In the genomic region with DNA sequence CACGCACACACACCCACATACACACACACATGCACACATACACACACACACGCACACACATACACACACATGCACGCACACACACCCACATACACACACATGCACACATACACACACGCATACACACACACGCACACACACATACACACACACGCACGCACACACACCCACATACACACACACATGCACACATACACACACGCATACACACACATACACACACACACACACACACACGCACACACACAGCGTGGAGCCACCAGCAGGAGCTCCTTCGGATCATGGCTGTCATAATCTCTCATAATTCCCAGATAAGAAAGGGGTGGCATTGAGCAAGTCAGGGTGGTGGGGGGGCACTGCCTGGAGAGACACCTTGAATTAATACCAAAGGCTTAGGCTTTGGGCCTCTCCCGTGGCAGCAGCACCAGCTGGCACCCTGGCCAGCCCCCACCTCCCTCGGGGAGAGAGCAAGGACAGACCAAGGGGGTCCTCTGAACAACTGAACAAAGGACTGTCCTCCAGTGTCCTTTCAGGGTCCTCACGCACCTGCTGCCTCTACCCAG, we compare ENCODE assay signal across 26 cellular contexts. TPM values are rescaled to one million over a fixed set of nuclear protein-coding genes. Genes with fewer than 3 reads are reported as not detected.
DNase-seq lines count a peak whose midpoint lies in the region; ATAC-seq, FAIRE-seq and TF ChIP-seq lines count a peak whose summit lies in the region.
"Had no signal": no experiment of that assay in that cellular context is flagged by ENCODE, and none has a peak within 500 bp of the region (broad histone marks: within the 10 kb centered on the region; RNA-seq: fewer than 3 reads in every experiment).

No MANE protein-coding gene starts in this region.

- no peak overlapping the region for H2BK120ac ChIP-seq in H1 (replicated peaks; ENCODE audit: low read depth, low read length)

- no peaks in the 10 kb centered on the region for H3K79me1 ChIP-seq in H1 (ENCODE audit: low read depth, low read length)

- TF ChIP-seq POLR2A in GM12891 (IDR thresholded peaks at IDR 0.05; ENCODE audit: low read depth, low read length): no peak
- no peak for TF ChIP-seq POLR2A in H1 (IDR thresholded peaks at IDR 0.05; ENCODE audit: control extremely low read depth in 1 of 2, low read depth in 2 of 2, low read length in 2 of 2)
- no peak for TF ChIP-seq POLR2A in adrenal gland (IDR thresholded peaks at IDR 0.05)

- peaks cover 42% of the 10 kb centered on the region for H3K27me3 Mint-ChIP-seq in type B pancreatic cell

- DNase-seq in GM12891 (ENCODE audit: insufficient read length, low spot score): no peak
- peak; percentile 49 for DNase-seq in NCI-H82 treated with DMSO at 0.1 percent for 48 hours (lab: John Stamatoyannopoulos, UW; ENCODE audit: unreplicated experiment)
- no peak for DNase-seq in H1 (ENCODE audit: low read depth in 1 of 2, low spot score in 2 of 2)
- peak; percentile 44 for DNase-seq in type B pancreatic cell (ENCODE audit: extremely low spot score, unreplicated experiment)
- DNase-seq in adrenal gland: no peak
- DNase-seq in activated effector memory CD4-positive, alpha-beta T cell treated with Interleukin-2 at 50 U/mL for 16 hours: no peak
- DNase-seq: CD4-positive, alpha-beta memory T cell; DMS53; EL; H7; Kasumi-1; MM.1S; NCI-H1092; NCI-H1436 treated with DMSO at 0.1 percent for 48 hours; NCI-H2029; NCI-H2171; NCI-H510A; NCI-H748 treated with DMSO at 0.1 percent for 48 hours; SHP77 had no signal

- no peaks in the 10 kb centered on the region for H3K9me3 Mint-ChIP-seq in type B pancreatic cell

- no peaks in the 10 kb centered on the region for H4K20me1 ChIP-seq in H1 (replicated peaks in 1 of 2; ENCODE audit: control insufficient read depth in 1 of 2, insufficient read depth in 2 of 2, low read length in 2 of 2)
- H4K20me1 ChIP-seq: BLaER1 had no signal

- no peak overlapping the region for H4K91ac ChIP-seq in H1 (replicated peaks; ENCODE audit: insufficient read length, low read length)

- H3K4me3 ChIP-seq in H1 (ENCODE audit: extremely low read depth in 1 of 4, insufficient read depth in 2 of 4, low read depth in 3 of 4, low read length in 4 of 4) (no peak overlapping the region), adrenal gland (no peak overlapping the region)
- H3K4me3 ChIP-seq: BLaER1, SK-N-MC had no signal

- no peak for TF ChIP-seq RAD21 in H1 (IDR thresholded peaks at IDR 0.05 in 1 of 2, conservative IDR thresholded peaks at IDR 0.05 in 1 of 2; ENCODE audit: low read depth in 2 of 2, low read length in 2 of 2)

- no peak overlapping the region for H2AFZ ChIP-seq in H1 (ENCODE audit: low read length)

- H3K9ac ChIP-seq in H1 (replicated peaks in 1 of 4; ENCODE audit: extremely low read depth in 1 of 4, low read depth in 3 of 4, low read length in 3 of 4): no peak overlapping the region
- H3K9ac ChIP-seq: BLaER1 had no signal

- H3K4me2 ChIP-seq in H1 (ENCODE audit: insufficient read depth in 1 of 2, low read depth in 2 of 2, low read length in 2 of 2): no peak overlapping the region
- H3K4me2 ChIP-seq: BLaER1 had no signal

- H3K36me3 ChIP-seq in H1 (ENCODE audit: control insufficient read depth in 2 of 4, insufficient read depth in 4 of 4, low read length in 3 of 4) (no peaks in the 10 kb centered on the region), adrenal gland (replicated peaks in 1 of 2) (no peaks in the 10 kb centered on the region)
- H3K36me3 ChIP-seq: BLaER1 had no signal

- no peak overlapping the region for H3K18ac ChIP-seq in H1 (ENCODE audit: extremely low read depth, low read length)

- no peak overlapping the region for H3K27ac Mint-ChIP-seq in type B pancreatic cell
- H3K27ac Mint-ChIP-seq: CD4-positive, alpha-beta memory T cell; IgD-negative memory B cell had no signal

- H3K4me1 ChIP-seq in H1 (replicated peaks in 1 of 4; ENCODE audit: control insufficient read depth in 3 of 4, insufficient read depth in 4 of 4, low read length in 3 of 4) (no peaks in the 10 kb centered on the region), adrenal gland (replicated peaks in 1 of 2) (no peaks in the 10 kb centered on the region)

- H3K9me3 ChIP-seq in H1 (ENCODE audit: insufficient read depth in 2 of 2, low read depth in 1 of 2, low read length in 1 of 2) (no peaks in the 10 kb centered on the region), adrenal gland (replicated peaks in 1 of 3) (no peaks in the 10 kb centered on the region)
- H3K9me3 ChIP-seq: BLaER1 had no signal

- no peak for ATAC-seq in HG02642 (IDR thresholded peaks at IDR 0.05; ENCODE audit: poor library complexity, unreplicated experiment)

- no peak for TF ChIP-seq CTCF in H1 (IDR thresholded peaks at IDR 0.05; ENCODE audit: control extremely low read depth in 1 of 3, insufficient read depth in 1 of 3, low read depth in 1 of 3, low read length in 3 of 3)
- no peak for TF ChIP-seq CTCF in type B pancreatic cell (conservative IDR thresholded peaks at IDR 0.05)
- no peak for TF ChIP-seq CTCF in adrenal gland (IDR thresholded peaks at IDR 0.05)

- peak overlapping the region; percentile 71 for H3K56ac ChIP-seq in H1 (replicated peaks; ENCODE audit: insufficient read length, low read depth, low read length)

- no peak overlapping the region for H4K5ac ChIP-seq in H1 (ENCODE audit: insufficient read length, low read depth, low read length)

- no peak overlapping the region for H3K14ac ChIP-seq in H1 (ENCODE audit: insufficient read length)

- intact Hi-C loops in adrenal gland (cut with DNase I): no loop called here

- POLR2A ChIA-PET in H1 (lab: Charles Lee; ENCODE audit: partially characterized antibody): interaction anchor here (1.3 kb wide), 1 partner anchor 22 kb away, joined by 4 read pairs; a partner anchor contains a TSS

- peaks cover 8% of the 10 kb centered on the region for H3K4me1 Mint-ChIP-seq in type B pancreatic cell (ENCODE audit: unreplicated experiment)
- H3K4me1 Mint-ChIP-seq: CD4-positive, alpha-beta memory T cell had no signal

- TF ChIP-seq EP300 in H1 (IDR thresholded peaks at IDR 0.05; ENCODE audit: borderline replicate concordance in 1 of 2, low read depth in 2 of 2, low read length in 2 of 2): no peak

- H4K8ac ChIP-seq in H1 (ENCODE audit: extremely low read depth, insufficient read depth, low read length): no peak overlapping the region

- H2BK20ac ChIP-seq in H1 (ENCODE audit: low read length): no peak overlapping the region

- CTCF ChIA-PET in H1 (lab: Charles Lee; ENCODE audit: partially characterized antibody): interaction anchor here (1.0 to 1.6 kb wide), 3 partner anchors 9 to 115 kb away, joined by 3 to 6 read pairs (median 4); no protein-coding TSS in a partner anchor

- H3K27ac ChIP-seq in H1 (ENCODE audit: low read depth, low read length) (no peak overlapping the region), adrenal gland (no peak overlapping the region)
- H3K27ac ChIP-seq: BLaER1, HL-60, SK-N-MC had no signal

- H3K36me3 Mint-ChIP-seq in type B pancreatic cell: peaks cover 8% of the 10 kb centered on the region
- H3K36me3 Mint-ChIP-seq: CD4-positive, alpha-beta memory T cell had no signal

- H2AK5ac ChIP-seq in H1 (ENCODE audit: low read depth, low read length): no peak overlapping the region

- H2BK12ac ChIP-seq in H1 (ENCODE audit: low read depth, low read length): no peak overlapping the region

- no peak overlapping the region for H3K4ac ChIP-seq in H1 (replicated peaks; ENCODE audit: insufficient read length, low read depth, low read length)

- H3K4me3 Mint-ChIP-seq in type B pancreatic cell: no peak overlapping the region
- H3K4me3 Mint-ChIP-seq: CD4-positive, alpha-beta memory T cell; IgD-negative memory B cell had no signal

- WGBS in H1 (ENCODE audit: extremely low coverage in 1 of 2, insufficient coverage in 1 of 2, insufficient read length in 1 of 2, insufficient replicate concordance in 2 of 2, low coverage in 1 of 2, low lambda C conversion rate in 2 of 2, missing lambda C conversion rate in 1 of 2), 2 experiments: 67% methylated on average over 13 of the region's 14 CpGs; no CpG with 5 or more reads in 1 of the 2 experiments
- 57 to 68% (median 62%) methylated on average over 5 to 14 of the region's 14 CpGs for WGBS in adrenal gland, 4 donors

- H3K23me2 ChIP-seq in H1 (ENCODE audit: low read depth, low read length): peaks cover 4% of the 10 kb centered on the region; the same call in 1 of the 2 replicates

- no peak overlapping the region for H2BK15ac ChIP-seq in H1 (ENCODE audit: low read length)

- H2BK5ac ChIP-seq in H1 (ENCODE audit: low read depth, low read length): peak overlapping the region; percentile 3; the same call in 1 of the 2 replicates

- FAIRE-seq in GM12891 (lab: Jason Lieb, UNC) (peak; percentile 90), H1 (lab: Jason Lieb, UNC) (peak; percentile 36)
- FAIRE-seq: GM12892 had no signal

- H3K27me3 ChIP-seq in H1 (replicated peaks in 1 of 4; ENCODE audit: control insufficient read depth in 3 of 4, extremely low read depth in 1 of 4, insufficient read depth in 3 of 4, low read length in 3 of 4) (no peaks in the 10 kb centered on the region), adrenal gland (no peaks in the 10 kb centered on the region)
- H3K27me3 ChIP-seq: BLaER1 had no signal

- H3K79me2 ChIP-seq in H1 (ENCODE audit: control insufficient read depth in 1 of 2, insufficient read depth in 2 of 2, low read length in 2 of 2): no peaks in the 10 kb centered on the region

- no peak overlapping the region for H3K23ac ChIP-seq in H1 (ENCODE audit: insufficient read length)

TF ChIP-seq in GM12891, 5 proteins besides CTCF, POLR2A, EP300 and RAD21 (continues in another document):
- TF ChIP-seq POLR2AphosphoS5 (IDR thresholded peaks at IDR 0.05; ENCODE audit: low read depth, low read length): no peak
- no peak for TF ChIP-seq PAX5 (IDR thresholded peaks at IDR 0.05; ENCODE audit: insufficient read depth, low read length, severe bottlenecking)
- TF ChIP-seq SPI1 (IDR thresholded peaks at IDR 0.05; ENCODE audit: low read depth, low read length): no peak

TF ChIP-seq in H1, 55 proteins besides CTCF, POLR2A, EP300 and RAD21 (continues in another document):
- TF ChIP-seq JUN (IDR thresholded peaks at IDR 0.05; ENCODE audit: low read depth, low read length): no peak
- TF ChIP-seq RFX5 (IDR thresholded peaks at IDR 0.05; ENCODE audit: borderline replicate concordance, low read depth, low read length): no peak

RNA-seq across cellular contexts. Expression of a gene that starts 21.9 kb away (rescaled TPM):
- not detected for polyA plus RNA-seq in GM12891 (2012; ENCODE audit: low read depth, missing spikeins)
- 3.5 and 5.5 TPM in 2 replicates for total RNA-seq in H1 (2021; fragmentation: NEBNext Ultra II Directional; extraction: Animal tissue kit (Norgen Biotek cat#: 25700))
- polyA plus RNA-seq in H1 (2011; rRNA removed): 1.7 and 1.9 TPM in 2 replicates
- polyA plus RNA-seq in H1 (2011; cell fraction: cytosol; rRNA removed): 2.6 TPM
- polyA plus RNA-seq in H1 (2011; cell fraction: nucleus; rRNA removed): 4.0 TPM
- 2.9 to 4.3 TPM (median 3.7 TPM) in 4 replicates for polyA plus RNA-seq in H1 (2012, experiment 1 of 2)
- polyA plus RNA-seq in H1 (2012, experiment 2 of 2): 0.28 TPM
- polyA plus RNA-seq in H1 (2013, experiment 1 of 2): 2.1 TPM
- 3.2 TPM for polyA plus RNA-seq in H1 (2013, experiment 2 of 2)
- polyA minus RNA-seq in H1 (2011; rRNA and poly(A)+ RNA removed): 4.8 and 7.4 TPM in 2 replicates
- polyA minus RNA-seq in H1 (2011; cell fraction: cytosol; rRNA and poly(A)+ RNA removed): 1.8 TPM
- 12.6 TPM for polyA minus RNA-seq in H1 (2011; cell fraction: nucleus; rRNA and poly(A)+ RNA removed)
- total RNA-seq in type B pancreatic cell (ENCODE audit: low replicate concordance): 2.6 and 3.3 TPM in 2 replicates
- 1 to 10 TPM in 4 of 8 donors, under 1 TPM in 3, not detected in 1; 0.17 to 1.8 (median 1.1) TPM for total RNA-seq in adrenal gland
- polyA plus RNA-seq in adrenal gland: 1 to 10 TPM in 1 of 3 donors, under 1 TPM in 2; 0.24 to 1.4 (median 0.88) TPM
- total RNA-seq: A673; CD4-positive, alpha-beta memory T cell had no signal
- polyA plus RNA-seq: CD4-positive, alpha-beta memory T cell; IgD-negative memory B cell had no signal

Comparison
In these comparisons a context has a peak if more than half of its experiments do, and no peak if none do; other contexts are left out.
1. DNase-seq: peak in NCI-H82 treated with DMSO at 0.1 percent for 48 hours (single experiment) and type B pancreatic cell (single experiment); none in GM12891 (single experiment), H1 (0 of 2), adrenal gland (0 of 7) and activated effector memory CD4-positive, alpha-beta T cell treated with Interleukin-2 at 50 U/mL for 16 hours (single experiment).